Comparison of ENCODE assay signal across 19 cellular contexts in genomic region chr11:6327806-6328205, GRCh38. TPM values are rescaled to one million over a fixed set of nuclear protein-coding genes. Genes with fewer than 3 reads are reported as not detected.
A peak's percentile ranks its signal among the peaks of the same experiment; 100 is the strongest.
DNase-seq lines count a peak whose midpoint lies in the region; TF ChIP-seq lines count a peak whose summit lies in the region.
"Had no signal": no experiment of that assay in that cellular context is flagged by ENCODE, and none has a peak within 500 bp of the region (broad histone marks: within the 10 kb centered on the region; RNA-seq: fewer than 3 reads in every experiment).

No MANE protein-coding gene starts in this region.

- no peaks in the 10 kb centered on the region for H3K36me3 Mint-ChIP-seq in progenitor cell of endocrine pancreas (ENCODE audit: insufficient read depth)
- H3K36me3 Mint-ChIP-seq: CD4-positive, alpha-beta memory T cell had no signal

- no peaks in the 10 kb centered on the region for H3K27me3 Mint-ChIP-seq in progenitor cell of endocrine pancreas

- H3K36me3 ChIP-seq in ascending aorta = no peaks in the 10 kb centered on the region

- H3K9me3 ChIP-seq in ascending aorta = no peaks in the 10 kb centered on the region

- no peak overlapping the region for H3K4me3 Mint-ChIP-seq in progenitor cell of endocrine pancreas (ENCODE audit: low read depth)
- H3K4me3 Mint-ChIP-seq: CD4-positive, alpha-beta memory T cell had no signal

- peaks cover 34% of the 10 kb centered on the region for H3K4me1 Mint-ChIP-seq in progenitor cell of endocrine pancreas (ENCODE audit: low read depth)
- H3K4me1 Mint-ChIP-seq: CD4-positive, alpha-beta memory T cell had no signal

- TF ChIP-seq CTCF in ascending aorta (IDR thresholded peaks at IDR 0.05) (no peak), progenitor cell of endocrine pancreas (IDR thresholded peaks at IDR 0.05; ENCODE audit: unreplicated experiment) (no peak)

- intact Hi-C loops in ascending aorta (cut with DNase I) = loop anchor here (10.0 kb wide), 1 partner anchor 643 kb away; the partner anchor contains the start of genes TRIM22 and TRIM5

- peaks cover 0 to 12% of the 10 kb centered on the region in 2 donors for H3K4me1 ChIP-seq in ascending aorta

- DNase-seq in ascending aorta (ENCODE audit: low spot score in 2 of 2) (no peak), astrocyte of the hippocampus (ENCODE audit: low read depth, low spot score) (peak; percentile 40), fibroblast of peridontal ligament (ENCODE audit: extremely low read depth) (peak; percentile 24), progenitor cell of endocrine pancreas (ENCODE audit: low spot score, unreplicated experiment) (no peak), caudate nucleus (lab: John Stamatoyannopoulos, UW) (no peak), NCI-H2196 treated with DMSO at 0.1 percent for 48 hours (lab: John Stamatoyannopoulos, UW; ENCODE audit: unreplicated experiment) (no peak), NOMO-1 treated with dmso at 0.1 percent for 144 hours (lab: John Stamatoyannopoulos, UW; ENCODE audit: unreplicated experiment) (no peak), NCI-H2196 (lab: John Stamatoyannopoulos, UW; ENCODE audit: unreplicated experiment) (no peak)
- DNase-seq: C1 segment of cervical spinal cord; Calu3; CD4-positive, alpha-beta memory T cell; COR-L47; DMS53; DMS79 treated with DMSO at 0.1 percent for 48 hours; GF-D8; GOT3; H7; HCEC 1CT had no signal

- H3K27me3 ChIP-seq in ascending aorta = no peaks in the 10 kb centered on the region

- H3K9me3 Mint-ChIP-seq in progenitor cell of endocrine pancreas (ENCODE audit: low read depth) = no peaks in the 10 kb centered on the region
- H3K9me3 Mint-ChIP-seq: CD4-positive, alpha-beta memory T cell had no signal

- H3K27ac Mint-ChIP-seq in progenitor cell of endocrine pancreas = peak overlapping the region; percentile 51
- H3K27ac Mint-ChIP-seq: CD4-positive, alpha-beta memory T cell had no signal

- no peak overlapping the region for H3K4me3 ChIP-seq in ascending aorta

- H3K27ac ChIP-seq in ascending aorta = peak overlapping the region; percentile 40 to 53
- H3K27ac ChIP-seq in caudate nucleus (ENCODE audit: low read depth, low read length) = no peak overlapping the region

RNA-seq across cellular contexts. Expression of gene CAVIN3, which starts 7.5 kb away (rescaled TPM):
- 596 TPM for total RNA-seq in ascending aorta
- total RNA-seq in progenitor cell of endocrine pancreas = 6.7 and 7.1 TPM in 2 replicates
- total RNA-seq: A172 had no signal

Comparison
In these comparisons a context has a peak if more than half of its experiments do, and no peak if none do; other contexts are left out.
1. DNase-seq: peak in astrocyte of the hippocampus (single experiment) and fibroblast of peridontal ligament (single experiment); none in ascending aorta (0 of 2), progenitor cell of endocrine pancreas (single experiment), caudate nucleus (0 of 61), NCI-H2196 treated with DMSO at 0.1 percent for 48 hours (single experiment), NOMO-1 treated with dmso at 0.1 percent for 144 hours (single experiment) and NCI-H2196 (single experiment).
2. RNA of gene CAVIN3, which starts 7.5 kb away (total RNA-seq): 596 TPM in ascending aorta (single experiment); 6.7 to 7.1 TPM in progenitor cell of endocrine pancreas; every median in the first group is over 10 times any median in the second.